Comparison of ENCODE assay signal across 22 cellular contexts in the genomic region with DNA sequence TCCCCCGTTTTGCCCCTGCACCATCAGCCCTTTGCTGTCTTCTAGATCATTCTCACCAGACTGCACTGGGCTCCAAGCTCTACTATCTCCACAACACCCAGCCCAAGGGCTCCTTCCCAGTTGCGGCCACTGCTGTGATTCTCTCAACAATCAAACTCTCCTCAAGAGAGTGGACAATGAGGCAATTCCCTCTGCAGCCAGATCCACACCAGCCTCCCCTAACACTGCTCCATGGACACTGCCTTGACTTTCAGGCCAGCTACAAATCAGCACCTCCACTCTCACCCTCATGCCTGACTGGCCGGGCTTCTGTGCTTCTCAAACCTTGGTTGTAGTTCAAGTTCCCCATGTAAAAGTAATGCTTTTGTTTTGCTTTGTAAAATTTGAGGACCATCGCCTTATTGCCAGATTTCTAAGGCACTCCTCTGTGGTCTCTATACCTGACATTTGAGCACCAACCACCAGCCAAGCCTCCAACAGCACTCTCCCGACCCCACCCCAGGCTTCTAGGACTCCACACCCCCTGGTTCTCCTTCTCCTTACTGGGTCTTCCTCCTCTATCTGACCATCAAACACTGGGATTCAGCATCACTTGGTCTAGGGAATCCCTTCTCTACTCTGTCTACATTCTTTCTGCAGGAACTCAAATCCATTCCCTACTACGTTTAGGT. TPM values are rescaled to one million over a fixed set of nuclear protein-coding genes. Genes with fewer than 3 reads are reported as not detected.
DNase-seq lines count a peak whose midpoint lies in the region; ATAC-seq and TF ChIP-seq lines count a peak whose summit lies in the region.
"Had no signal": no experiment of that assay in that cellular context is flagged by ENCODE, and none has a peak within 500 bp of the region (broad histone marks: within the 10 kb centered on the region; RNA-seq: fewer than 3 reads in every experiment).

No MANE protein-coding gene starts in this region.

- intact Hi-C loops in heart right ventricle (cut with DNase I), result loop anchor here in 1 of 10 donors (10.0 kb wide), 1 partner anchor 52 kb away; the partner anchor contains the start of gene ZCCHC24
- intact Hi-C loops in upper lobe of right lung (cut with DNase I), result no loop called here

- peaks cover 7% of the 10 kb centered on the region for H4K20me1 ChIP-seq in osteoblast (ENCODE audit: insufficient read depth, low read length)

- no peaks in the 10 kb centered on the region for H3K36me3 Mint-ChIP-seq in activated T-cell treated with anti-CD3 and anti-CD28 coated beads, Interleukin-2, amount 50 U/mL, for 72 hours (ENCODE audit: insufficient read depth in 2 of 2)
- H3K36me3 Mint-ChIP-seq in T-cell, result no peaks in the 10 kb centered on the region

- no peak overlapping the region for H3K4me2 ChIP-seq in osteoblast (ENCODE audit: insufficient read depth, low read length)

- no peak overlapping the region for H2AFZ ChIP-seq in osteoblast (ENCODE audit: low read length)

- H3K27ac ChIP-seq in heart right ventricle (peak overlapping the region in 1 of 10 donors; percentile 41), osteoblast (ENCODE audit: low read depth, low read length) (no peak overlapping the region), upper lobe of right lung (no peak overlapping the region)
- H3K27ac ChIP-seq: 22Rv1, left lung, neutrophil had no signal

- H3K36me3 ChIP-seq in heart right ventricle (peaks cover 0 to 57% (median 7%) of the 10 kb centered on the region in 9 donors), osteoblast (ENCODE audit: insufficient read depth, low read length) (peaks cover 27% of the 10 kb centered on the region), upper lobe of right lung (no peaks in the 10 kb centered on the region)
- H3K36me3 ChIP-seq: neutrophil had no signal

- peaks cover 20% of the 10 kb centered on the region for H3K79me2 ChIP-seq in osteoblast (ENCODE audit: insufficient read depth, low read length)

- WGBS in heart right ventricle, 2 donors, result 55 to 65% methylated on average over 6 of the region's 6 CpGs

- DNase-seq in activated effector memory CD4-positive, alpha-beta T cell treated with anti-CD3 and anti-CD28 coated beads, Interleukin-2, amount 50 U/mL, for 16 hours, result peak; percentile 59
- no peak for DNase-seq in activated effector memory CD4-positive, alpha-beta T cell treated with Interleukin-2 at 50 U/mL for 16 hours
- peak in 1 of 2 donors; percentile 18 for DNase-seq in heart right ventricle
- DNase-seq in osteoblast (ENCODE audit: insufficient read length, low spot score, missing footprints), result peak; percentile 44
- DNase-seq in upper lobe of right lung, result peak; percentile 32
- DNase-seq in activated T-cell treated with anti-CD3 and anti-CD28 coated beads, Interleukin-2, amount 50 U/mL, for 72 hours, result no peak
- no peak for DNase-seq in T-cell
- no peak for DNase-seq in NCI-H128 (lab: John Stamatoyannopoulos, UW; ENCODE audit: unreplicated experiment)
- DNase-seq: activated CD4-positive, alpha-beta T cell treated with anti-CD3 and anti-CD28 coated beads, Interleukin-2, amount 10 ng/mL, durations not matched to agents 7 days and 5 days; activated gamma-delta T cell; AML-193; amniotic stem cell; effector memory CD4-positive, alpha-beta T cell; NCI-H187 treated with DMSO at 0.1 percent for 48 hours; NCI-H2227 treated with DMSO at 0.1 percent for 48 hours; PC-3; stimulated activated naive CD4-positive, alpha-beta T cell had no signal

- no peak overlapping the region for H3K27ac Mint-ChIP-seq in activated T-cell treated with anti-CD3 and anti-CD28 coated beads, Interleukin-2, amount 50 U/mL, for 72 hours
- no peak overlapping the region for H3K27ac Mint-ChIP-seq in T-cell
- H3K27ac Mint-ChIP-seq: activated CD4-positive, alpha-beta T cell treated with anti-CD3 and anti-CD28 coated beads, Interleukin-2, amount 10 ng/mL, durations not matched to agents 7 days and 5 days; T-helper 17 cell; type B pancreatic cell had no signal

- no peak for TF ChIP-seq CTCF in heart right ventricle (IDR thresholded peaks at IDR 0.05)
- no peak for TF ChIP-seq CTCF in osteoblast (IDR thresholded peaks at IDR 0.05; ENCODE audit: extremely low read depth, low read depth, low read length)
- TF ChIP-seq CTCF in upper lobe of right lung (IDR thresholded peaks at IDR 0.05), result no peak

- CTCF ChIA-PET in T-cell (lab: Charles Lee), result interaction anchor here in 1 of 2 donors (0.7 kb wide), 1 partner anchor 298 kb away, joined by 3 read pairs; no protein-coding TSS in a partner anchor

- no peak overlapping the region for H3K4me3 Mint-ChIP-seq in activated T-cell treated with anti-CD3 and anti-CD28 coated beads, Interleukin-2, amount 50 U/mL, for 72 hours
- H3K4me3 Mint-ChIP-seq in T-cell, result no peak overlapping the region
- H3K4me3 Mint-ChIP-seq: activated CD4-positive, alpha-beta T cell treated with anti-CD3 and anti-CD28 coated beads, Interleukin-2, amount 10 ng/mL, durations not matched to agents 7 days and 5 days; T-helper 17 cell; type B pancreatic cell had no signal

- H3K4me3 ChIP-seq in heart right ventricle (no peak overlapping the region), osteoblast (ENCODE audit: insufficient read depth, low read length) (no peak overlapping the region), upper lobe of right lung (no peak overlapping the region)
- H3K4me3 ChIP-seq: left lung had no signal

- H3K4me1 Mint-ChIP-seq in activated T-cell treated with anti-CD3 and anti-CD28 coated beads, Interleukin-2, amount 50 U/mL, for 72 hours (ENCODE audit: low read depth), result peaks cover 14% of the 10 kb centered on the region
- no peaks in the 10 kb centered on the region for H3K4me1 Mint-ChIP-seq in T-cell
- H3K4me1 Mint-ChIP-seq: activated CD4-positive, alpha-beta T cell treated with anti-CD3 and anti-CD28 coated beads, Interleukin-2, amount 10 ng/mL, durations not matched to agents 7 days and 5 days had no signal

- no peaks in the 10 kb centered on the region for H3K27me3 ChIP-seq in heart right ventricle
- H3K27me3 ChIP-seq in osteoblast (ENCODE audit: insufficient read depth, low read length), result no peaks in the 10 kb centered on the region
- H3K27me3 ChIP-seq in upper lobe of right lung, result no peaks in the 10 kb centered on the region
- H3K27me3 ChIP-seq: left lung had no signal

- ATAC-seq in heart right ventricle (peak in 5 of 8 donors; percentile 21 to 69 (median 35)), upper lobe of right lung (no peak), T-cell (replicated peaks in 1 of 4) (no peak)
- ATAC-seq in activated T-cell treated with anti-CD3 and anti-CD28 coated beads, Interleukin-2, amount 50 U/mL, for 72 hours (replicated peaks in 1 of 2), result no peak
- ATAC-seq: left lung, PC-3, T-helper 17 cell had no signal

- H3K9me3 Mint-ChIP-seq in activated T-cell treated with anti-CD3 and anti-CD28 coated beads, Interleukin-2, amount 50 U/mL, for 72 hours, result no peaks in the 10 kb centered on the region
- no peaks in the 10 kb centered on the region for H3K9me3 Mint-ChIP-seq in T-cell
- H3K9me3 Mint-ChIP-seq: activated CD4-positive, alpha-beta T cell treated with anti-CD3 and anti-CD28 coated beads, Interleukin-2, amount 10 ng/mL, durations not matched to agents 7 days and 5 days; type B pancreatic cell had no signal

- H3K4me1 ChIP-seq in heart right ventricle, result peaks cover 15 to 61% (median 52%) of the 10 kb centered on the region in 9 donors
- peaks cover 4% of the 10 kb centered on the region for H3K4me1 ChIP-seq in osteoblast (ENCODE audit: insufficient read depth, low read length)
- H3K4me1 ChIP-seq in upper lobe of right lung, result peaks cover 20% of the 10 kb centered on the region

- POLR2A ChIA-PET in T-cell (lab: Charles Lee), result no interaction called here

- H3K9me3 ChIP-seq in heart right ventricle, result no peaks in the 10 kb centered on the region
- H3K9me3 ChIP-seq in osteoblast (ENCODE audit: low read depth, low read length), result no peaks in the 10 kb centered on the region
- no peaks in the 10 kb centered on the region for H3K9me3 ChIP-seq in upper lobe of right lung
- H3K9me3 ChIP-seq: left lung, neutrophil had no signal

- no peaks in the 10 kb centered on the region for H3K27me3 Mint-ChIP-seq in activated T-cell treated with anti-CD3 and anti-CD28 coated beads, Interleukin-2, amount 50 U/mL, for 72 hours (ENCODE audit: low read depth)
- H3K27me3 Mint-ChIP-seq in T-cell, result no peaks in the 10 kb centered on the region
- H3K27me3 Mint-ChIP-seq: activated CD4-positive, alpha-beta T cell treated with anti-CD3 and anti-CD28 coated beads, Interleukin-2, amount 10 ng/mL, durations not matched to agents 7 days and 5 days; type B pancreatic cell had no signal

RNA-seq across cellular contexts. Expression of gene PPIF, which starts 45.4 kb away (rescaled TPM):
- total RNA-seq in heart right ventricle, result 100 to 1,000 TPM in 9 of 10 donors, 10 to 100 TPM in 1; 95.5 to 205 (median 148) TPM
- 100 to 1,000 TPM in 1 of 2 donors, 10 to 100 TPM in 1; 44.3 to 144 TPM for polyA plus RNA-seq in heart right ventricle
- total RNA-seq in osteoblast, result 37.7 and 39.1 TPM in 2 replicates
- 30.7 TPM for total RNA-seq in upper lobe of right lung
- 100 to 1,000 TPM; 102 to 104 TPM for total RNA-seq in activated T-cell treated with anti-CD3 and anti-CD28 coated beads, Interleukin-2, amount 50 U/mL, for 72 hours
- 10 to 100 TPM; 25.6 to 36.2 (median 31.3) TPM for total RNA-seq in T-cell

RNA-seq across cellular contexts. Expression of gene ZCCHC24, which starts 52.8 kb away (rescaled TPM):
- total RNA-seq in heart right ventricle, result 10 to 100 TPM; 32.0 to 59.0 (median 49.0) TPM
- 10 to 100 TPM; 19.3 to 22.4 TPM for polyA plus RNA-seq in heart right ventricle
- 48.5 and 69.5 TPM in 2 replicates for total RNA-seq in osteoblast
- 32.4 TPM for total RNA-seq in upper lobe of right lung
- total RNA-seq in activated T-cell treated with anti-CD3 and anti-CD28 coated beads, Interleukin-2, amount 50 U/mL, for 72 hours, result 1 to 10 TPM; 1.1 to 1.7 TPM
- 1 to 10 TPM in 4 of 5 donors, under 1 TPM in 1; 0.60 to 2.4 (median 1.9) TPM for total RNA-seq in T-cell

Comparison
In these comparisons a context has a peak if more than half of its experiments do, and no peak if none do; other contexts are left out.
1. DNase-seq: peak in activated effector memory CD4-positive, alpha-beta T cell treated with anti-CD3 and anti-CD28 coated beads, Interleukin-2, amount 50 U/mL, for 16 hours (single experiment), osteoblast (single experiment) and upper lobe of right lung (single experiment); none in activated effector memory CD4-positive, alpha-beta T cell treated with Interleukin-2 at 50 U/mL for 16 hours (single experiment), activated T-cell treated with anti-CD3 and anti-CD28 coated beads, Interleukin-2, amount 50 U/mL, for 72 hours (0 of 2), T-cell (0 of 34) and NCI-H128 (single experiment).
2. ATAC-seq: peak in heart right ventricle (5 of 8); none in upper lobe of right lung (single experiment), activated T-cell treated with anti-CD3 and anti-CD28 coated beads, Interleukin-2, amount 50 U/mL, for 72 hours (0 of 2) and T-cell (0 of 4).